27 cellular contexts compared by ENCODE assay signal in genomic region chr15:64383760-64384159, GRCh38. TPM values are rescaled to one million over a fixed set of nuclear protein-coding genes. Genes with fewer than 3 reads are reported as not detected.
DNase-seq lines count a peak whose midpoint lies in the region; ATAC-seq, FAIRE-seq and TF ChIP-seq lines count a peak whose summit lies in the region.
"Had no signal": no experiment of that assay in that cellular context is flagged by ENCODE, and none has a peak within 500 bp of the region (broad histone marks: within the 10 kb centered on the region; RNA-seq: fewer than 3 reads in every experiment).

No MANE protein-coding gene starts in this region.

- H3K79me2 ChIP-seq in HepG2 (ENCODE audit: insufficient read depth, low read length) (peaks cover 28% of the 10 kb centered on the region), K562 (ENCODE audit: control insufficient read depth, insufficient read depth, low read length) (peaks cover 43% of the 10 kb centered on the region)

- peaks cover 2% of the 10 kb centered on the region for H3K36me3 Mint-ChIP-seq in neural crest cell (ENCODE audit: low read depth)
- H3K36me3 Mint-ChIP-seq: CD14-positive monocyte had no signal

- 76% methylated on average over 2 of the region's 2 CpGs for WGBS in HepG2 (ENCODE audit: low lambda C conversion rate)
- 72% methylated on average over 2 of the region's 2 CpGs for WGBS in right lobe of liver (ENCODE audit: insufficient coverage, low coverage, low lambda C conversion rate, missing lambda C conversion rate)
- 35% methylated on average over 2 of the region's 2 CpGs for WGBS in K562 (ENCODE audit: insufficient coverage, low coverage, missing lambda C conversion rate)
- WGBS in esophagus squamous epithelium, 2 donors: 71 to 74% methylated on average over 2 of the region's 2 CpGs

- H3K9me3 ChIP-seq in HepG2 (ENCODE audit: low read length) (no peaks in the 10 kb centered on the region), right lobe of liver (no peaks in the 10 kb centered on the region), K562 (replicated peaks; ENCODE audit: control insufficient read depth, insufficient read depth, low read depth, low read length) (no peaks in the 10 kb centered on the region), esophagus squamous epithelium (no peaks in the 10 kb centered on the region)
- H3K9me3 ChIP-seq: BE2C, BLaER1 had no signal

- no peaks in the 10 kb centered on the region for H3K9me1 ChIP-seq in K562 (ENCODE audit: control insufficient read depth, insufficient read depth, low read length)

- H3K27me3 Mint-ChIP-seq in neural crest cell (ENCODE audit: low read depth): no peaks in the 10 kb centered on the region
- H3K27me3 Mint-ChIP-seq: CD4-positive, alpha-beta memory T cell; CD4-positive, CD25-positive, alpha-beta regulatory T cell had no signal

- no peak for DNase-seq in HepG2 (ENCODE audit: low spot score)
- DNase-seq in right lobe of liver: no peak
- no peak for DNase-seq in K562 (ENCODE audit: extremely low read depth in 1 of 4, low spot score in 3 of 4)
- DNase-seq in neural crest cell (ENCODE audit: low read depth, low spot score): no peak
- DNase-seq in urothelium cell line (ENCODE audit: low spot score): no peak
- DNase-seq in esophagus squamous epithelium (lab: John Stamatoyannopoulos, UW): no peak
- DNase-seq: ACHN; BE2C; C1 segment of cervical spinal cord; CD4-positive, alpha-beta memory T cell; CD4-positive, CD25-positive, alpha-beta regulatory T cell; CD8-positive, alpha-beta memory T cell; COR-L47; DMS 273 treated with DMSO at 0.1 percent for 48 hours; DMS153; DMS53; DMS79; DND-41; EL; GDM1 had no signal

- peaks cover 40% of the 10 kb centered on the region for H3K4me1 Mint-ChIP-seq in neural crest cell

- POLR2A ChIA-PET in HepG2 (lab: Yijun Ruan, JAX): no interaction called here
- POLR2A ChIA-PET in K562 (lab: Yijun Ruan, JAX): no interaction called here

- in situ Hi-C loops in HepG2 (cut with HindIII; ENCODE audit: extremely low pct_ligation_motif_present, low pct_unique_long_range_greater_than_20kb): no loop called here
- in situ Hi-C loops in K562 (cut with MboI): no loop called here

- no peak for FAIRE-seq in HepG2 (lab: Jason Lieb, UNC)
- no peak for FAIRE-seq in K562 (lab: Jason Lieb, UNC)
- no peak for FAIRE-seq in urothelium cell line (lab: Jason Lieb, UNC)
- FAIRE-seq: GM12878, GM12892, GM18507 had no signal

- CTCF ChIA-PET in HepG2 (lab: Yijun Ruan, JAX; ENCODE audit: low intra/inter-chr PET ratio, low total read pairs) (no interaction called here), K562 (lab: Yijun Ruan, JAX; ENCODE audit: low intra/inter-chr PET ratio) (no interaction called here)

- H3K4me2 ChIP-seq in HepG2 (ENCODE audit: low read depth, low read length): no peak overlapping the region
- no peak overlapping the region for H3K4me2 ChIP-seq in K562 (ENCODE audit: insufficient read depth, low read length)
- H3K4me2 ChIP-seq: BLaER1 had no signal

- TF ChIP-seq CTCF in HepG2 (CRISPR knock-in tag; IDR thresholded peaks at IDR 0.05) (no peak), right lobe of liver (IDR thresholded peaks at IDR 0.05) (no peak), K562 (IDR thresholded peaks at IDR 0.05 in 2 of 3, conservative IDR thresholded peaks at IDR 0.05 in 1 of 3; ENCODE audit: insufficient read depth in 2 of 3, low read depth in 1 of 3, low read length in 3 of 3) (no peak), neural crest cell (conservative IDR thresholded peaks at IDR 0.05) (no peak), esophagus squamous epithelium (IDR thresholded peaks at IDR 0.05) (no peak)

- ATAC-seq in HepG2 (no peak), right lobe of liver (no peak), K562 (no peak), GM21717 (IDR thresholded peaks at IDR 0.05; ENCODE audit: unreplicated experiment) (no peak)
- ATAC-seq: GM12878 had no signal

- no peak overlapping the region for H3K27ac ChIP-seq in HepG2 (ENCODE audit: extremely low read length, insufficient read depth, low read length)
- H3K27ac ChIP-seq in right lobe of liver: no peak overlapping the region
- no peak overlapping the region for H3K27ac ChIP-seq in K562 (ENCODE audit: extremely low read depth, low read depth, low read length)
- H3K27ac ChIP-seq in esophagus squamous epithelium: no peak overlapping the region
- H3K27ac ChIP-seq: 22Rv1, BLaER1 had no signal

- H3K9ac ChIP-seq in HepG2 (ENCODE audit: insufficient read depth, low read depth, low read length): no peak overlapping the region
- H3K9ac ChIP-seq in K562 (ENCODE audit: insufficient read depth in 1 of 2, low read depth in 2 of 2, low read length in 2 of 2): no peak overlapping the region
- H3K9ac ChIP-seq: BLaER1 had no signal

- TF ChIP-seq POLR2A in HepG2 (IDR thresholded peaks at IDR 0.05; ENCODE audit: insufficient read depth in 1 of 2, low read depth in 2 of 2, low read length in 2 of 2) (no peak), right lobe of liver (IDR thresholded peaks at IDR 0.05) (no peak), K562 (conservative IDR thresholded peaks at IDR 0.05) (no peak), esophagus squamous epithelium (IDR thresholded peaks at IDR 0.05) (no peak)

- H2AFZ ChIP-seq in HepG2 (ENCODE audit: low read length) (no peak overlapping the region), K562 (ENCODE audit: low read depth, low read length) (no peak overlapping the region)

- peak overlapping the region; percentile 3 for H3K4me3 Mint-ChIP-seq in neural crest cell
- H3K4me3 Mint-ChIP-seq: CD14-positive monocyte; CD4-positive, alpha-beta memory T cell had no signal

- TF ChIP-seq RAD21 in HepG2 (CRISPR knock-in tag; IDR thresholded peaks at IDR 0.05) (no peak), K562 (CRISPR knock-in tag; conservative IDR thresholded peaks at IDR 0.05 in 1 of 2, IDR thresholded peaks at IDR 0.05 in 1 of 2) (no peak)

- BruUV-seq in HepG2 (replicated peaks; lab: Mats Ljungman, UMichigan): no TSS peak
- no TSS peak for BruUV-seq in K562 (replicated peaks; lab: Mats Ljungman, UMichigan)

- H3K27ac Mint-ChIP-seq in neural crest cell (ENCODE audit: unreplicated experiment): no peak overlapping the region
- H3K27ac Mint-ChIP-seq: CD14-positive monocyte; CD4-positive, alpha-beta memory T cell; CD4-positive, CD25-positive, alpha-beta regulatory T cell; CD8-positive, alpha-beta memory T cell had no signal

- H3K36me3 ChIP-seq in HepG2 (replicated peaks in 1 of 2; ENCODE audit: control insufficient read depth in 1 of 2, insufficient read depth in 2 of 2, low read length in 2 of 2) (no peaks in the 10 kb centered on the region), right lobe of liver (no peaks in the 10 kb centered on the region), K562 (ENCODE audit: control insufficient read depth, insufficient read depth, low read length) (peaks cover 10% of the 10 kb centered on the region; the same call in 2 of the 3 replicates), esophagus squamous epithelium (no peaks in the 10 kb centered on the region)
- H3K36me3 ChIP-seq: BE2C had no signal

- no peaks in the 10 kb centered on the region for H4K20me1 ChIP-seq in HepG2 (ENCODE audit: insufficient read depth, low read length)
- 0 out of 2 replicates have a peak, but pooled peaks cover 3% of the 10 kb centered on the region for H4K20me1 ChIP-seq in K562 (replicated peaks; ENCODE audit: control insufficient read depth, insufficient read depth, low read length)

- H3K4me1 ChIP-seq in HepG2 (ENCODE audit: insufficient read depth, low read length) (peaks cover 40% of the 10 kb centered on the region), right lobe of liver (peaks cover 0 to 17% (median 3%) of the 10 kb centered on the region in 4 donors), K562 (replicated peaks in 1 of 2; ENCODE audit: control insufficient read depth in 2 of 2, insufficient read depth in 2 of 2, low read length in 2 of 2) (peaks cover 5 to 22% of the 10 kb centered on the region in 2 experiments; a peak in 4 of 5 replicates), esophagus squamous epithelium (peaks cover 11 to 41% (median 13%) of the 10 kb centered on the region in 3 donors)
- H3K4me1 ChIP-seq: BE2C had no signal

- intact Hi-C loops in HepG2 (cut with micrococcal nuclease; ENCODE audit: unreplicated experiment): no loop called here
- intact Hi-C loops in right lobe of liver (cut with DNase I): no loop called here
- intact Hi-C loops in K562 (cut with micrococcal nuclease): no loop called here
- intact Hi-C loops in esophagus squamous epithelium (cut with DNase I): loop anchor here (10.0 kb wide), 1 partner anchor 219 kb away; the partner anchor contains the start of gene PPIB

- no peak for TF ChIP-seq EP300 in HepG2 (IDR thresholded peaks at IDR 0.05; ENCODE audit: low read depth in 2 of 2, low read length in 2 of 2)
- no peak for TF ChIP-seq EP300 in HepG2 (CRISPR knock-in tag; IDR thresholded peaks at IDR 0.05; ENCODE audit: borderline replicate concordance)
- TF ChIP-seq EP300 in K562 (IDR thresholded peaks at IDR 0.05; ENCODE audit: low read length): no peak

- no peaks in the 10 kb centered on the region; a peak in 1 of 5 replicates for H3K27me3 ChIP-seq in HepG2 (ENCODE audit: control insufficient read depth in 1 of 2, insufficient read depth in 2 of 2, low read length in 2 of 2)
- no peaks in the 10 kb centered on the region for H3K27me3 ChIP-seq in right lobe of liver
- H3K27me3 ChIP-seq in K562 (ENCODE audit: control insufficient read depth in 2 of 2, insufficient read depth in 2 of 2, low read length in 2 of 2): no peaks in the 10 kb centered on the region
- H3K27me3 ChIP-seq in esophagus squamous epithelium: no peaks in the 10 kb centered on the region
- H3K27me3 ChIP-seq: BE2C, BLaER1 had no signal

- no peak overlapping the region for H3K4me3 ChIP-seq in HepG2 (replicated peaks in 1 of 3; ENCODE audit: insufficient read depth in 1 of 3, low read depth in 2 of 3, low read length in 3 of 3)
- no peak overlapping the region for H3K4me3 ChIP-seq in right lobe of liver
- no peak overlapping the region for H3K4me3 ChIP-seq in K562
- no peak overlapping the region for H3K4me3 ChIP-seq in esophagus squamous epithelium
- H3K4me3 ChIP-seq: BLaER1, GM12878 had no signal

- no peaks in the 10 kb centered on the region for H3K9me3 Mint-ChIP-seq in neural crest cell
- H3K9me3 Mint-ChIP-seq: CD4-positive, alpha-beta memory T cell; CD8-positive, alpha-beta memory T cell had no signal

RNA-seq across cellular contexts. Expression of gene PCLAF, which starts 2.5 kb away (rescaled TPM):
- 98.9 and 156 TPM in 2 replicates for total RNA-seq in HepG2 (2016; rRNA removed; fragmentation: Illumina TruSeq; extraction: Trizol)
- 16.8 and 25.7 TPM in 2 replicates for total RNA-seq in HepG2 (2016; cell fraction: cytosol; rRNA removed; fragmentation: Illumina TruSeq; extraction: Trizol; ENCODE audit: low read depth)
- total RNA-seq in HepG2 (2016; cell fraction: insoluble cytoplasmic fraction; rRNA removed; fragmentation: Illumina TruSeq; extraction: Trizol): 100.0 and 162 TPM in 2 replicates
- 45.0 and 48.8 TPM in 2 replicates for total RNA-seq in HepG2 (2016; cell fraction: membrane; rRNA removed; fragmentation: Illumina TruSeq; extraction: Trizol)
- total RNA-seq in HepG2 (2016; cell fraction: nucleus; rRNA removed; fragmentation: Illumina TruSeq; extraction: Trizol): 23.0 and 31.6 TPM in 2 replicates
- 60.9 and 98.6 TPM in 2 replicates for polyA plus RNA-seq in HepG2 (2011; rRNA removed)
- 24.4 and 36.5 TPM in 2 replicates for polyA plus RNA-seq in HepG2 (2011; cell fraction: cytosol; rRNA removed)
- polyA plus RNA-seq in HepG2 (2011; cell fraction: nucleus; rRNA removed): 8.8 and 10.1 TPM in 2 replicates
- polyA plus RNA-seq in HepG2 (2012): 33.4 and 59.0 TPM in 2 replicates
- 45.9 and 53.2 TPM in 2 replicates for polyA plus RNA-seq in HepG2 (2016; cell fraction: cytosol; fragmentation: Illumina TruSeq; extraction: Trizol; ENCODE audit: low read depth)
- 264 and 283 TPM in 2 replicates for polyA plus RNA-seq in HepG2 (2016; cell fraction: insoluble cytoplasmic fraction; fragmentation: Illumina TruSeq; extraction: Trizol; ENCODE audit: low read depth)
- 88.0 and 89.6 TPM in 2 replicates for polyA plus RNA-seq in HepG2 (2016; cell fraction: membrane; fragmentation: Illumina TruSeq; extraction: Trizol; ENCODE audit: low read depth)
- polyA plus RNA-seq in HepG2 (2016; cell fraction: nucleus; fragmentation: Illumina TruSeq; extraction: Trizol; ENCODE audit: insufficient read depth, low read depth): 94.7 and 113 TPM in 2 replicates
- 31.1 and 230 TPM in 2 replicates for polyA minus RNA-seq in HepG2 (2011; rRNA and poly(A)+ RNA removed; ENCODE audit: low replicate concordance)
- 11.0 and 13.7 TPM in 2 replicates for polyA minus RNA-seq in HepG2 (2011; cell fraction: cytosol; rRNA and poly(A)+ RNA removed)
- 9.8 and 10.4 TPM in 2 replicates for polyA minus RNA-seq in HepG2 (2011; cell fraction: nucleus; rRNA and poly(A)+ RNA removed)
- 1 to 10 TPM in 5 of 6 experiments, under 1 TPM in 1; 0.60 to 5.6 (median 2.1) TPM for total RNA-seq in right lobe of liver
- 103 and 143 TPM in 2 replicates for total RNA-seq in K562 (2011; cell fraction: chromatin; rRNA removed; ENCODE audit: low replicate concordance)
- 66.6 and 68.9 TPM in 2 replicates for total RNA-seq in K562 (2011; cell fraction: nucleolus; rRNA removed)
- total RNA-seq in K562 (2011; cell fraction: nucleoplasm; rRNA removed): 73.7 and 109 TPM in 2 replicates
- total RNA-seq in K562 (2014; rRNA removed): 112 and 135 TPM in 2 replicates
- 305 and 406 TPM in 2 replicates for total RNA-seq in K562 (2014; rRNA removed; fragmentation: Illumina TruSeq; extraction: Trizol)
- 111 and 113 TPM in 2 replicates for total RNA-seq in K562 (2015; rRNA removed; fragmentation: Illumina TruSeq; extraction: Trizol)
- total RNA-seq in K562 (2021): 132 and 161 TPM in 2 replicates
- 331 and 560 TPM in 2 replicates for polyA plus RNA-seq in K562 (2011; rRNA removed)
- polyA plus RNA-seq in K562 (2011; cell fraction: cytosol; rRNA removed): 75.7 and 121 TPM in 2 replicates
- polyA plus RNA-seq in K562 (2011; cell fraction: nucleus; rRNA removed): 192 and 207 TPM in 2 replicates
- 196 and 232 TPM in 2 replicates for polyA plus RNA-seq in K562 (2012)
- 427 and 492 TPM in 2 replicates for polyA plus RNA-seq in K562 (2014; fragmentation: Illumina TruSeq; extraction: Trizol)
- 100 to 1,000 TPM; 715 to 881 TPM for polyA plus RNA-seq in K562 (2014; fragmentation: Nextera tagmentation; extraction: Ambion mirVana)
- 360 and 565 TPM in 2 replicates for polyA plus RNA-seq in K562 (2014; rRNA removed)
- polyA minus RNA-seq in K562 (2011; rRNA and poly(A)+ RNA removed): 191 and 212 TPM in 2 replicates
- polyA minus RNA-seq in K562 (2011; cell fraction: cytosol; rRNA and poly(A)+ RNA removed): 29.5 and 33.0 TPM in 2 replicates
- polyA minus RNA-seq in K562 (2011; cell fraction: nucleus; rRNA and poly(A)+ RNA removed): 17.4 and 19.5 TPM in 2 replicates
- 84.3 and 88.4 TPM in 2 replicates for total RNA-seq in neural crest cell
- total RNA-seq in esophagus squamous epithelium: 10 to 100 TPM in 3 of 4 donors, 1 to 10 TPM in 1; 4.2 to 41.4 (median 23.1) TPM
- polyA plus RNA-seq: CD14-positive monocyte; CD8-positive, alpha-beta memory T cell had no signal

RNA-seq across cellular contexts. Expression of gene TRIP4, which starts 3.9 kb away (rescaled TPM):
- 7.1 and 19.7 TPM in 2 replicates for total RNA-seq in HepG2 (2016; rRNA removed; fragmentation: Illumina TruSeq; extraction: Trizol)
- total RNA-seq in HepG2 (2016; cell fraction: cytosol; rRNA removed; fragmentation: Illumina TruSeq; extraction: Trizol; ENCODE audit: low read depth): 6.7 and 9.1 TPM in 2 replicates
- total RNA-seq in HepG2 (2016; cell fraction: insoluble cytoplasmic fraction; rRNA removed; fragmentation: Illumina TruSeq; extraction: Trizol): 8.9 and 22.3 TPM in 2 replicates
- 7.1 and 11.0 TPM in 2 replicates for total RNA-seq in HepG2 (2016; cell fraction: membrane; rRNA removed; fragmentation: Illumina TruSeq; extraction: Trizol)
- 9.0 and 12.1 TPM in 2 replicates for total RNA-seq in HepG2 (2016; cell fraction: nucleus; rRNA removed; fragmentation: Illumina TruSeq; extraction: Trizol)
- 11.5 and 11.8 TPM in 2 replicates for polyA plus RNA-seq in HepG2 (2011; rRNA removed)
- 6.7 and 9.8 TPM in 2 replicates for polyA plus RNA-seq in HepG2 (2011; cell fraction: cytosol; rRNA removed)
- 5.9 and 7.8 TPM in 2 replicates for polyA plus RNA-seq in HepG2 (2011; cell fraction: nucleus; rRNA removed)
- 16.8 and 18.5 TPM in 2 replicates for polyA plus RNA-seq in HepG2 (2012)
- polyA plus RNA-seq in HepG2 (2016; cell fraction: cytosol; fragmentation: Illumina TruSeq; extraction: Trizol; ENCODE audit: low read depth): 5.2 and 6.5 TPM in 2 replicates
- polyA plus RNA-seq in HepG2 (2016; cell fraction: insoluble cytoplasmic fraction; fragmentation: Illumina TruSeq; extraction: Trizol; ENCODE audit: low read depth): 29.8 and 31.4 TPM in 2 replicates
- polyA plus RNA-seq in HepG2 (2016; cell fraction: membrane; fragmentation: Illumina TruSeq; extraction: Trizol; ENCODE audit: low read depth): 8.3 and 9.5 TPM in 2 replicates
- polyA plus RNA-seq in HepG2 (2016; cell fraction: nucleus; fragmentation: Illumina TruSeq; extraction: Trizol; ENCODE audit: insufficient read depth, low read depth): 20.2 and 22.7 TPM in 2 replicates
- 12.9 and 19.4 TPM in 2 replicates for polyA minus RNA-seq in HepG2 (2011; rRNA and poly(A)+ RNA removed; ENCODE audit: low replicate concordance)
- polyA minus RNA-seq in HepG2 (2011; cell fraction: cytosol; rRNA and poly(A)+ RNA removed): 8.0 and 11.1 TPM in 2 replicates
- polyA minus RNA-seq in HepG2 (2011; cell fraction: nucleus; rRNA and poly(A)+ RNA removed): 26.7 and 30.7 TPM in 2 replicates
- total RNA-seq in right lobe of liver: 10 to 100 TPM in 2 of 6 experiments, 1 to 10 TPM in 4; 4.2 to 12.5 (median 9.5) TPM
- total RNA-seq in K562 (2011; cell fraction: chromatin; rRNA removed; ENCODE audit: low replicate concordance): 25.3 and 52.1 TPM in 2 replicates
- 19.0 and 22.0 TPM in 2 replicates for total RNA-seq in K562 (2011; cell fraction: nucleolus; rRNA removed)
- total RNA-seq in K562 (2011; cell fraction: nucleoplasm; rRNA removed): 20.2 and 24.0 TPM in 2 replicates
- total RNA-seq in K562 (2014; rRNA removed): 6.6 and 7.6 TPM in 2 replicates
- total RNA-seq in K562 (2014; rRNA removed; fragmentation: Illumina TruSeq; extraction: Trizol): 10.9 and 14.9 TPM in 2 replicates
- total RNA-seq in K562 (2015; rRNA removed; fragmentation: Illumina TruSeq; extraction: Trizol): 10.4 and 12.4 TPM in 2 replicates
- 15.5 and 17.4 TPM in 2 replicates for total RNA-seq in K562 (2021)
- polyA plus RNA-seq in K562 (2011; rRNA removed): 17.4 and 21.9 TPM in 2 replicates
- 5.6 and 8.2 TPM in 2 replicates for polyA plus RNA-seq in K562 (2011; cell fraction: cytosol; rRNA removed)
- polyA plus RNA-seq in K562 (2011; cell fraction: nucleus; rRNA removed): 9.7 and 14.3 TPM in 2 replicates
- polyA plus RNA-seq in K562 (2012): 17.4 and 19.5 TPM in 2 replicates
- 22.1 and 23.3 TPM in 2 replicates for polyA plus RNA-seq in K562 (2014; fragmentation: Illumina TruSeq; extraction: Trizol)
- 10 to 100 TPM; 11.7 to 16.7 TPM for polyA plus RNA-seq in K562 (2014; fragmentation: Nextera tagmentation; extraction: Ambion mirVana)
- 17.2 and 20.1 TPM in 2 replicates for polyA plus RNA-seq in K562 (2014; rRNA removed)
- 19.0 and 21.1 TPM in 2 replicates for polyA minus RNA-seq in K562 (2011; rRNA and poly(A)+ RNA removed)
- 5.6 and 7.3 TPM in 2 replicates for polyA minus RNA-seq in K562 (2011; cell fraction: cytosol; rRNA and poly(A)+ RNA removed)
- polyA minus RNA-seq in K562 (2011; cell fraction: nucleus; rRNA and poly(A)+ RNA removed): 9.2 and 17.7 TPM in 2 replicates
- 19.4 and 20.8 TPM in 2 replicates for total RNA-seq in neural crest cell
- 10 to 100 TPM in 3 of 4 donors, 1 to 10 TPM in 1; 9.1 to 15.5 (median 12.8) TPM for total RNA-seq in esophagus squamous epithelium

RNA-seq across cellular contexts. Expression of gene CSNK1G1, which starts 27.8 kb away (rescaled TPM):
- total RNA-seq in HepG2 (2016; rRNA removed; fragmentation: Illumina TruSeq; extraction: Trizol) (12.6 and 14.9 TPM in 2 replicates), right lobe of liver (1 to 10 TPM; 3.9 to 7.1 (median 5.5) TPM), K562 (2014; rRNA removed) (6.9 and 9.4 TPM in 2 replicates), K562 (2014; rRNA removed; fragmentation: Illumina TruSeq; extraction: Trizol) (12.7 and 13.0 TPM in 2 replicates), K562 (2015; rRNA removed; fragmentation: Illumina TruSeq; extraction: Trizol) (12.0 and 13.5 TPM in 2 replicates), K562 (2021) (10.2 and 10.4 TPM in 2 replicates), neural crest cell (15.5 and 16.3 TPM in 2 replicates), esophagus squamous epithelium (10 to 100 TPM; 15.0 to 21.4 (median 16.8) TPM)
- total RNA-seq in HepG2 (2016; cell fraction: cytosol; rRNA removed; fragmentation: Illumina TruSeq; extraction: Trizol; ENCODE audit: low read depth): 9.9 and 12.5 TPM in 2 replicates
- 13.1 and 13.8 TPM in 2 replicates for total RNA-seq in HepG2 (2016; cell fraction: insoluble cytoplasmic fraction; rRNA removed; fragmentation: Illumina TruSeq; extraction: Trizol)
- 8.2 and 9.4 TPM in 2 replicates for total RNA-seq in HepG2 (2016; cell fraction: membrane; rRNA removed; fragmentation: Illumina TruSeq; extraction: Trizol)
- 17.8 and 18.1 TPM in 2 replicates for total RNA-seq in HepG2 (2016; cell fraction: nucleus; rRNA removed; fragmentation: Illumina TruSeq; extraction: Trizol)
- polyA plus RNA-seq in HepG2 (2011; rRNA removed) (6.9 and 8.5 TPM in 2 replicates), K562 (2011; rRNA removed) (16.3 and 18.5 TPM in 2 replicates), K562 (2014; fragmentation: Illumina TruSeq; extraction: Trizol) (8.3 and 9.5 TPM in 2 replicates), K562 (2014; fragmentation: Nextera tagmentation; extraction: Ambion mirVana) (1 to 10 TPM; 4.5 to 4.9 TPM), K562 (2014; rRNA removed) (5.6 and 5.9 TPM in 2 replicates)
- polyA plus RNA-seq in HepG2 (2011; cell fraction: cytosol; rRNA removed): 3.8 and 5.8 TPM in 2 replicates
- 4.9 and 7.6 TPM in 2 replicates for polyA plus RNA-seq in HepG2 (2011; cell fraction: nucleus; rRNA removed)
- 4.9 and 5.3 TPM in 2 replicates for polyA plus RNA-seq in HepG2 (2012)
- 0.83 and 0.96 TPM in 2 replicates for polyA plus RNA-seq in HepG2 (2016; cell fraction: cytosol; fragmentation: Illumina TruSeq; extraction: Trizol; ENCODE audit: low read depth)
- polyA plus RNA-seq in HepG2 (2016; cell fraction: insoluble cytoplasmic fraction; fragmentation: Illumina TruSeq; extraction: Trizol; ENCODE audit: low read depth): 7.6 and 8.0 TPM in 2 replicates
- 2.0 and 2.8 TPM in 2 replicates for polyA plus RNA-seq in HepG2 (2016; cell fraction: membrane; fragmentation: Illumina TruSeq; extraction: Trizol; ENCODE audit: low read depth)
- 9.9 and 10.0 TPM in 2 replicates for polyA plus RNA-seq in HepG2 (2016; cell fraction: nucleus; fragmentation: Illumina TruSeq; extraction: Trizol; ENCODE audit: insufficient read depth, low read depth)
- polyA minus RNA-seq in HepG2 (2011; rRNA and poly(A)+ RNA removed; ENCODE audit: low replicate concordance): 21.1 and 38.7 TPM in 2 replicates
- 9.5 and 9.9 TPM in 2 replicates for polyA minus RNA-seq in HepG2 (2011; cell fraction: cytosol; rRNA and poly(A)+ RNA removed)
- polyA minus RNA-seq in HepG2 (2011; cell fraction: nucleus; rRNA and poly(A)+ RNA removed): 42.1 and 55.6 TPM in 2 replicates
- 83.4 and 132 TPM in 2 replicates for total RNA-seq in K562 (2011; cell fraction: chromatin; rRNA removed; ENCODE audit: low replicate concordance)
- total RNA-seq in K562 (2011; cell fraction: nucleolus; rRNA removed): 20.8 and 30.8 TPM in 2 replicates
- 39.4 and 57.0 TPM in 2 replicates for total RNA-seq in K562 (2011; cell fraction: nucleoplasm; rRNA removed)
- polyA plus RNA-seq in K562 (2011; cell fraction: cytosol; rRNA removed): 6.1 and 8.8 TPM in 2 replicates
- polyA plus RNA-seq in K562 (2011; cell fraction: nucleus; rRNA removed): 6.9 and 10.2 TPM in 2 replicates
- polyA plus RNA-seq in K562 (2012): 5.8 and 6.1 TPM in 2 replicates
- 69.5 and 73.1 TPM in 2 replicates for polyA minus RNA-seq in K562 (2011; rRNA and poly(A)+ RNA removed)
- polyA minus RNA-seq in K562 (2011; cell fraction: cytosol; rRNA and poly(A)+ RNA removed): 17.4 and 18.8 TPM in 2 replicates
- polyA minus RNA-seq in K562 (2011; cell fraction: nucleus; rRNA and poly(A)+ RNA removed): 14.5 and 42.1 TPM in 2 replicates

Comparison
In these comparisons a context has a peak if more than half of its experiments do, and no peak if none do; other contexts are left out.
1. Of the 241 proteins assayed by ChIP-seq in both HepG2 and K562: peak only in HepG2: MAFF and MAFK; only in K562: none; in both: none; in neither: 239.